In genomic region chr16:53372942-53373871, GRCh38 we compare ENCODE assay signal across 1 cellular context.
TF ChIP-seq lines count a peak whose summit lies in the region.

No MANE protein-coding gene starts in this region.

TF ChIP-seq in GM12878, 131 proteins besides CTCF, POLR2A, EP300 and RAD21 (continued from another document):
- TF ChIP-seq ASH2L (IDR thresholded peaks at IDR 0.05; ENCODE audit: borderline replicate concordance, low read depth): no peak
